Comparison of ENCODE assay signal across 17 cellular contexts in genomic region chr11:78332872-78333271, GRCh38.
"Had no signal": no experiment of that assay in that cellular context is flagged by ENCODE, and none has a peak within 500 bp of the region (broad histone marks: within the 10 kb centered on the region; RNA-seq: fewer than 3 reads in every experiment).

No MANE protein-coding gene starts in this region.

- H3K27ac ChIP-seq: cardiac muscle cell, colonic mucosa, heart right ventricle, psoas muscle, right lobe of liver, spleen had no signal

- H3K4me3 ChIP-seq: cardiac muscle cell, colonic mucosa, heart right ventricle, psoas muscle, right lobe of liver, spleen, upper lobe of left lung had no signal

- H3K27me3 Mint-ChIP-seq: activated naive CD8-positive, alpha-beta T cell treated with anti-CD3 and anti-CD28 coated beads, Interleukin-2, amount 50 U/mL, for 24 hours; stimulated activated memory B cell treated with anti-CD40 and anti-IgM and Interleukin-4, amounts not matched to agents 10 μg/mL and 1 μg/mL and 100 μg/mL, for 72 hours had no signal

- H3K9me3 ChIP-seq: colonic mucosa, psoas muscle, right lobe of liver, spleen, upper lobe of left lung had no signal

- H3K9me3 Mint-ChIP-seq: activated naive CD8-positive, alpha-beta T cell treated with anti-CD3 and anti-CD28 coated beads, Interleukin-2, amount 50 U/mL, for 24 hours; stimulated activated memory B cell treated with anti-CD40 and anti-IgM and Interleukin-4, amounts not matched to agents 10 μg/mL and 1 μg/mL and 100 μg/mL, for 72 hours had no signal

- FAIRE-seq: frontal cortex had no signal

- H3K27ac Mint-ChIP-seq: activated naive CD8-positive, alpha-beta T cell treated with anti-CD3 and anti-CD28 coated beads, Interleukin-2, amount 50 U/mL, for 24 hours had no signal

- H3K27me3 ChIP-seq: cardiac muscle cell, colonic mucosa, heart right ventricle, right lobe of liver, spleen, upper lobe of left lung had no signal

- DNase-seq: activated naive CD4-positive, alpha-beta T cell treated with Interleukin-2 at 50 U/mL for 16 hours; activated naive CD8-positive, alpha-beta T cell treated with anti-CD3 and anti-CD28 coated beads, Interleukin-2, amount 50 U/mL, for 24 hours; activated T-cell treated with anti-CD3 and anti-CD28 coated beads, Interleukin-2, amount 50 U/mL, for 48 hours; colonic mucosa; effector CD8-positive, alpha-beta T cell; heart right ventricle; islet precursor cell; nucleus accumbens; psoas muscle; right lobe of liver; SHP77 treated with DMSO at 0.1 percent for 48 hours; spleen; stimulated activated CD4-positive, alpha-beta T cell treated with anti-CD3 and anti-CD28 coated beads, Interleukin-1b, Interleukin-23, amount 100 ng/mL, for 48 hours; upper lobe of left lung had no signal

- ATAC-seq: heart right ventricle; psoas muscle; right lobe of liver; stimulated activated memory B cell treated with anti-CD40 and anti-IgM and Interleukin-4, amounts not matched to agents 10 μg/mL and 1 μg/mL and 100 μg/mL, for 72 hours had no signal

- H3K4me1 ChIP-seq: colonic mucosa, psoas muscle, right lobe of liver had no signal

- H3K4me3 Mint-ChIP-seq: activated naive CD8-positive, alpha-beta T cell treated with anti-CD3 and anti-CD28 coated beads, Interleukin-2, amount 50 U/mL, for 24 hours; stimulated activated memory B cell treated with anti-CD40 and anti-IgM and Interleukin-4, amounts not matched to agents 10 μg/mL and 1 μg/mL and 100 μg/mL, for 72 hours had no signal

- H3K36me3 ChIP-seq: cardiac muscle cell, colonic mucosa, heart right ventricle, right lobe of liver, spleen, upper lobe of left lung had no signal
